In genomic region chr17:35915153-35915969, GRCh38 we compare ENCODE assay signal across 19 cellular contexts. TPM values are rescaled to one million over a fixed set of nuclear protein-coding genes. Genes with fewer than 3 reads are reported as not detected.
DNase-seq lines count a peak whose midpoint lies in the region; ATAC-seq, FAIRE-seq and TF ChIP-seq lines count a peak whose summit lies in the region.
"Had no signal": no experiment of that assay in that cellular context is flagged by ENCODE, and none has a peak within 500 bp of the region (broad histone marks: within the 10 kb centered on the region; RNA-seq: fewer than 3 reads in every experiment).

No MANE protein-coding gene starts in this region.

- no peak overlapping the region for H2AK5ac ChIP-seq in mesendoderm (ENCODE audit: low read length)

- no peak overlapping the region for H2BK5ac ChIP-seq in mesendoderm (ENCODE audit: low read length)

- DNase-seq in KBM-7: peak; percentile 25
- DNase-seq in RCC 7860 (ENCODE audit: low spot score): peak; percentile 5
- peak; percentile 32 for DNase-seq in hepatocyte (ENCODE audit: low spot score)
- DNase-seq in mesendoderm: peak; percentile 19
- DNase-seq in dermis blood vessel endothelial cell: no peak
- no peak for DNase-seq in ascending aorta (ENCODE audit: low spot score in 2 of 2)
- DNase-seq in stimulated activated CD4-positive, alpha-beta T cell treated with anti-CD3 and anti-CD28 coated beads, Interleukin-2, amount 100 ng/mL, for 48 hours: no peak
- DNase-seq: BE2C; CD4-positive, alpha-beta memory T cell; GF-D8; NCI-H146; NCI-H2081 treated with DMSO at 0.1 percent for 48 hours; NCI-H345; NCI-H69; SIG-M5 had no signal

- H3K27me3 ChIP-seq in hepatocyte: no peaks in the 10 kb centered on the region
- H3K27me3 ChIP-seq in mesendoderm (ENCODE audit: insufficient read depth, low read length, poor library complexity): no peaks in the 10 kb centered on the region
- H3K27me3 ChIP-seq in ascending aorta: no peaks in the 10 kb centered on the region
- H3K27me3 ChIP-seq: BE2C had no signal

- H2AFZ ChIP-seq in hepatocyte: no peak overlapping the region

- no peak overlapping the region for H4K8ac ChIP-seq in mesendoderm (ENCODE audit: low read depth, low read length)

- H3K4me3 ChIP-seq in hepatocyte (no peak overlapping the region), mesendoderm (ENCODE audit: low read length) (no peak overlapping the region), ascending aorta (no peak overlapping the region)

- ATAC-seq in HG02759 (IDR thresholded peaks at IDR 0.05; ENCODE audit: unreplicated experiment): no peak

- no peaks in the 10 kb centered on the region for H3K79me1 ChIP-seq in mesendoderm (ENCODE audit: low read length)

- intact Hi-C loops in ascending aorta (cut with DNase I): no loop called here

- H3K4me2 ChIP-seq in hepatocyte (no peak overlapping the region), mesendoderm (ENCODE audit: low read length) (no peak overlapping the region)

- H4K5ac ChIP-seq in mesendoderm (ENCODE audit: low read length): no peak overlapping the region

- no peak overlapping the region for H3K56ac ChIP-seq in mesendoderm (ENCODE audit: low read length)

- H2BK120ac ChIP-seq in mesendoderm (ENCODE audit: low read depth, low read length): no peak overlapping the region

- no peaks in the 10 kb centered on the region for H3K9me2 ChIP-seq in hepatocyte (replicated peaks; ENCODE audit: insufficient read depth)

- H2BK15ac ChIP-seq in mesendoderm (replicated peaks; ENCODE audit: low read depth): no peak overlapping the region

- no peaks in the 10 kb centered on the region for H3K4me1 ChIP-seq in hepatocyte (ENCODE audit: insufficient read depth)
- no peaks in the 10 kb centered on the region for H3K4me1 ChIP-seq in mesendoderm (ENCODE audit: control insufficient read depth, low read depth, low read length)
- H3K4me1 ChIP-seq in ascending aorta: no peaks in the 10 kb centered on the region
- H3K4me1 ChIP-seq: BE2C had no signal

- H3K79me2 ChIP-seq in hepatocyte (no peaks in the 10 kb centered on the region), mesendoderm (ENCODE audit: control insufficient read depth, insufficient read depth, low read length) (no peaks in the 10 kb centered on the region)

- no peaks in the 10 kb centered on the region for H4K20me1 ChIP-seq in hepatocyte (ENCODE audit: insufficient read depth, poor library complexity, severe bottlenecking)

- H3K36me3 ChIP-seq in hepatocyte (replicated peaks; ENCODE audit: insufficient read depth, low read depth): no peaks in the 10 kb centered on the region
- H3K36me3 ChIP-seq in mesendoderm (ENCODE audit: control insufficient read depth, insufficient read depth, low read length): no peaks in the 10 kb centered on the region
- no peaks in the 10 kb centered on the region for H3K36me3 ChIP-seq in ascending aorta
- H3K36me3 ChIP-seq: BE2C had no signal

- H3K9ac ChIP-seq in mesendoderm (ENCODE audit: low read length): no peak overlapping the region

- TF ChIP-seq CTCF in hepatocyte (IDR thresholded peaks at IDR 0.05; ENCODE audit: poor library complexity) (no peak), ascending aorta (IDR thresholded peaks at IDR 0.05) (no peak)

- H3K27ac ChIP-seq in hepatocyte (peak overlapping the region; percentile 28), mesendoderm (ENCODE audit: low read depth, low read length) (no peak overlapping the region), ascending aorta (no peak overlapping the region)

- H3K9me3 ChIP-seq in hepatocyte (ENCODE audit: low read depth) (no peaks in the 10 kb centered on the region), ascending aorta (no peaks in the 10 kb centered on the region)
- H3K9me3 ChIP-seq: BE2C had no signal

- no peak overlapping the region for H3K18ac ChIP-seq in mesendoderm (ENCODE audit: low read length)

- in situ Hi-C loops in KBM-7 (cut with MboI; ENCODE audit: low pct_unique_long_range_greater_than_20kb, low sequenced_read_pairs): no loop called here

- no peak for FAIRE-seq in RCC 7860 (lab: Jason Lieb, UNC)
- FAIRE-seq: H1 had no signal

- no peak overlapping the region for H3K4ac ChIP-seq in mesendoderm (ENCODE audit: low read depth, low read length)

- H3K23ac ChIP-seq in mesendoderm (ENCODE audit: low read length): no peak overlapping the region

- WGBS in hepatocyte (ENCODE audit: low lambda C conversion rate, missing lambda C conversion rate): 78% methylated on average over 4 of the region's 4 CpGs
- WGBS in mesendoderm (ENCODE audit: extremely low coverage, insufficient coverage, low lambda C conversion rate): no CpG with 5 or more reads among the region's 4 CpGs

RNA-seq across cellular contexts. Expression of gene RDM1, which starts 15.2 kb away (rescaled TPM):
- 0.80 and 0.87 TPM in 2 replicates for total RNA-seq in hepatocyte
- polyA plus RNA-seq in hepatocyte: 2.1 TPM in 1 of 2 replicates, not detected in the other
- polyA plus RNA-seq in mesendoderm (2013, experiment 1 of 2): 1.4 TPM
- polyA plus RNA-seq in mesendoderm (2013, experiment 2 of 2): 1.5 TPM
- total RNA-seq in dermis blood vessel endothelial cell: 0.47 and 1.0 TPM in 2 replicates
- total RNA-seq in ascending aorta: not detected

RNA-seq across cellular contexts. Expression of gene LYZL6, which starts 28.2 kb away (rescaled TPM):
- total RNA-seq in hepatocyte (not detected in 2 replicates), dermis blood vessel endothelial cell (not detected in 2 replicates), ascending aorta (not detected)
- polyA plus RNA-seq in hepatocyte: not detected in 2 replicates
- not detected for polyA plus RNA-seq in mesendoderm (2013, experiment 1 of 2)
- not detected for polyA plus RNA-seq in mesendoderm (2013, experiment 2 of 2)
- total RNA-seq: CD4-positive, alpha-beta memory T cell; H1; LHCN-M2; RPMI7951 had no signal
- polyA plus RNA-seq: CD4-positive, alpha-beta memory T cell; H1 had no signal

RNA-seq across cellular contexts. Expression of gene CCL5, which starts 35.2 kb away (rescaled TPM):
- total RNA-seq in hepatocyte: 0.72 and 1.4 TPM in 2 replicates
- polyA plus RNA-seq in hepatocyte: 0.54 and 1.1 TPM in 2 replicates
- not detected for polyA plus RNA-seq in mesendoderm (2013, experiment 1 of 2)
- not detected for polyA plus RNA-seq in mesendoderm (2013, experiment 2 of 2)
- total RNA-seq in dermis blood vessel endothelial cell: 0.17 TPM in 1 of 2 replicates, not detected in the other
- total RNA-seq in ascending aorta: 43.2 TPM
- total RNA-seq: H1 had no signal
- polyA plus RNA-seq: H1 had no signal

RNA-seq across cellular contexts. Expression of gene HEATR9, which starts 46.7 kb away (rescaled TPM):
- total RNA-seq in hepatocyte: not detected in 2 replicates
- not detected in 2 replicates for polyA plus RNA-seq in hepatocyte
- not detected for polyA plus RNA-seq in mesendoderm (2013, experiment 1 of 2)
- not detected for polyA plus RNA-seq in mesendoderm (2013, experiment 2 of 2)
- not detected in 2 replicates for total RNA-seq in dermis blood vessel endothelial cell
- not detected for total RNA-seq in ascending aorta
- total RNA-seq: H1, LHCN-M2, RPMI7951 had no signal
- polyA plus RNA-seq: CD4-positive, alpha-beta memory T cell; H1 had no signal

Comparison
In these comparisons a context has a peak if more than half of its experiments do, and no peak if none do; other contexts are left out.
1. DNase-seq: peak in KBM-7 (single experiment), RCC 7860 (single experiment), hepatocyte (single experiment) and mesendoderm (single experiment); none in dermis blood vessel endothelial cell (single experiment), ascending aorta (0 of 2) and stimulated activated CD4-positive, alpha-beta T cell treated with anti-CD3 and anti-CD28 coated beads, Interleukin-2, amount 100 ng/mL, for 48 hours (0 of 2).
2. RNA of gene CCL5, which starts 35.2 kb away (total RNA-seq): 43.2 TPM in ascending aorta (single experiment); 0.72 to 1.4 TPM in hepatocyte and 0.17 TPM in dermis blood vessel endothelial cell; every median in the first group is over 10 times any median in the second.